In the genomic region with DNA sequence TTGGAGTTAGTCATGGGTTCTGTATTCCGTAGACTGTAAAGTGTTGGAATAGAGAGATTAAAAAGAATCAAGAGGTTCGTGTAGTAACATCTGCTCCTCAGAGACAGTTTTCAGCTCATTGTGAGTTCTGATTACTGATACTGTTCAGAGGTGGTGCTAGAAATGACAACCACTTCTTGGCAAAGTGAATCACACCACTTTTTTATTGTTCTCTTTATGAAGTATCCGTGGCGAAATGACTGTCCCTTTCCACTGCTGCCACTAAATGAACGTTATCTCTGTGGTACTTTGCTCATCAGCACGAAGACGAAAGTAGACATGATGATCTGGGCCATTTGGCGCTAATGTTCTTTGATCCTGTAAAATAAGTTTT, we compare ENCODE assay signal across 8 cellular contexts. TPM values are rescaled to one million over a fixed set of nuclear protein-coding genes. Genes with fewer than 3 reads are reported as not detected.
DNase-seq lines count a peak whose midpoint lies in the region; ATAC-seq and TF ChIP-seq lines count a peak whose summit lies in the region.

No MANE protein-coding gene starts in this region.

- TF ChIP-seq CTCF in WTC11 (IDR thresholded peaks at IDR 0.05) (no peak), stomach (IDR thresholded peaks at IDR 0.05) (no peak)

- intact Hi-C loops in stomach (cut with DNase I; ENCODE audit: low total_unique reads) = no loop called here

- POLR2A ChIA-PET in WTC11 (lab: Charles Lee) = no interaction called here

- H3K27me3 ChIP-seq in iPS DF 6.9 (ENCODE audit: control insufficient read depth, insufficient read depth, low read length) (no peaks in the 10 kb centered on the region), stomach (peaks cover 0 to 7% (median 0%) of the 10 kb centered on the region in 3 donors)

- no peak for DNase-seq in activated CD4-positive, CD25-positive, alpha-beta regulatory T cell treated with anti-CD3 and anti-CD28 coated beads, Interleukin-2, amount 50 U/mL, for 72 hours
- no peak for DNase-seq in WTC11 (ENCODE audit: low spot score)
- no peak for DNase-seq in iPS DF 6.9 (ENCODE audit: low read depth, low spot score)
- DNase-seq in stomach = no peak
- DNase-seq in cerebellum (ENCODE audit: low spot score) = no peak
- DNase-seq in NCI-H146 treated with DMSO at 0.1 percent for 48 hours (lab: John Stamatoyannopoulos, UW; ENCODE audit: unreplicated experiment) = no peak
- no peak for DNase-seq in C1 segment of cervical spinal cord (lab: John Stamatoyannopoulos, UW)

- no peaks in the 10 kb centered on the region for H3K4me1 ChIP-seq in iPS DF 6.9 (ENCODE audit: control insufficient read depth, insufficient read depth, low read length)
- peaks cover 0 to 29% (median 23%) of the 10 kb centered on the region in 4 donors for H3K4me1 ChIP-seq in stomach

- no peak for TF ChIP-seq POLR2A in stomach (IDR thresholded peaks at IDR 0.05)

- H3K9me3 Mint-ChIP-seq in WTC11 = peaks cover 15% of the 10 kb centered on the region

- no CpG with 5 or more reads among the region's 8 CpGs for WGBS in iPS DF 6.9 (ENCODE audit: insufficient coverage, insufficient read length)
- WGBS in stomach, 5 donors = 14 to 35% (median 22%) methylated on average over 8 of the region's 8 CpGs

- H3K4me3 Mint-ChIP-seq in WTC11 = peak overlapping the region; percentile 98

- no peaks in the 10 kb centered on the region for H3K9me3 ChIP-seq in iPS DF 6.9 (ENCODE audit: control insufficient read depth, insufficient read depth, low read length)
- H3K9me3 ChIP-seq in stomach = peaks cover 0 to 5% (median 0%) of the 10 kb centered on the region in 4 donors

- H3K4me1 Mint-ChIP-seq in WTC11 = peaks cover 25% of the 10 kb centered on the region

- ATAC-seq in activated CD4-positive, CD25-positive, alpha-beta regulatory T cell treated with anti-CD3 and anti-CD28 coated beads, Interleukin-2, amount 50 U/mL, for 24 hours = peak; percentile 63 to 64
- ATAC-seq in WTC11 = no peak

- H3K36me3 Mint-ChIP-seq in WTC11 = peaks cover 19% of the 10 kb centered on the region

- H3K36me3 ChIP-seq in iPS DF 6.9 (ENCODE audit: control insufficient read depth, insufficient read depth, low read length) (peaks cover 7% of the 10 kb centered on the region; the same call in 1 of the 2 replicates), stomach (peaks cover 0 to 28% (median 24%) of the 10 kb centered on the region in 4 donors)

- CTCF ChIA-PET in WTC11 (lab: Charles Lee) = interaction anchor here (1.8 kb wide), 1 partner anchor 10 kb away, joined by 16 read pairs; no protein-coding TSS in a partner anchor

- H3K27ac Mint-ChIP-seq in WTC11 = peak overlapping the region; percentile 95; the same call in 1 of the 2 replicates

- peak overlapping the region; percentile 93; the same call in 1 of the 2 replicates for H3K4me3 ChIP-seq in iPS DF 6.9 (ENCODE audit: low read length)
- H3K4me3 ChIP-seq in stomach = peak overlapping the region; percentile 72 to 95 (median 82)

- H3K27ac ChIP-seq in iPS DF 6.9 (ENCODE audit: low read length) = no peak overlapping the region
- H3K27ac ChIP-seq in stomach = peak overlapping the region in 2 of 5 donors; percentile 82 to 83

- peaks cover 11% of the 10 kb centered on the region for H3K27me3 Mint-ChIP-seq in WTC11 (ENCODE audit: low read depth)

- TF ChIP-seq EP300 in stomach (IDR thresholded peaks at IDR 0.05) = no peak

TF ChIP-seq in WTC11, 78 proteins besides CTCF, POLR2A, EP300 and RAD21:
- TF ChIP-seq NR2C2 (CRISPR knock-in tag; IDR thresholded peaks at IDR 0.05) (no peak), ZNF263 (CRISPR knock-in tag; IDR thresholded peaks at IDR 0.05; ENCODE audit: low read depth) (no peak), ZNF219 (CRISPR knock-in tag; IDR thresholded peaks at IDR 0.05; ENCODE audit: borderline replicate concordance) (no peak), KAT7 (CRISPR knock-in tag; IDR thresholded peaks at IDR 0.05; ENCODE audit: borderline replicate concordance) (no peak), ZNF121 (CRISPR knock-in tag; IDR thresholded peaks at IDR 0.05) (no peak), NR3C1 (CRISPR knock-in tag; conservative IDR thresholded peaks at IDR 0.05; ENCODE audit: low read depth) (no peak)
- TF ChIP-seq, protein P1, sequence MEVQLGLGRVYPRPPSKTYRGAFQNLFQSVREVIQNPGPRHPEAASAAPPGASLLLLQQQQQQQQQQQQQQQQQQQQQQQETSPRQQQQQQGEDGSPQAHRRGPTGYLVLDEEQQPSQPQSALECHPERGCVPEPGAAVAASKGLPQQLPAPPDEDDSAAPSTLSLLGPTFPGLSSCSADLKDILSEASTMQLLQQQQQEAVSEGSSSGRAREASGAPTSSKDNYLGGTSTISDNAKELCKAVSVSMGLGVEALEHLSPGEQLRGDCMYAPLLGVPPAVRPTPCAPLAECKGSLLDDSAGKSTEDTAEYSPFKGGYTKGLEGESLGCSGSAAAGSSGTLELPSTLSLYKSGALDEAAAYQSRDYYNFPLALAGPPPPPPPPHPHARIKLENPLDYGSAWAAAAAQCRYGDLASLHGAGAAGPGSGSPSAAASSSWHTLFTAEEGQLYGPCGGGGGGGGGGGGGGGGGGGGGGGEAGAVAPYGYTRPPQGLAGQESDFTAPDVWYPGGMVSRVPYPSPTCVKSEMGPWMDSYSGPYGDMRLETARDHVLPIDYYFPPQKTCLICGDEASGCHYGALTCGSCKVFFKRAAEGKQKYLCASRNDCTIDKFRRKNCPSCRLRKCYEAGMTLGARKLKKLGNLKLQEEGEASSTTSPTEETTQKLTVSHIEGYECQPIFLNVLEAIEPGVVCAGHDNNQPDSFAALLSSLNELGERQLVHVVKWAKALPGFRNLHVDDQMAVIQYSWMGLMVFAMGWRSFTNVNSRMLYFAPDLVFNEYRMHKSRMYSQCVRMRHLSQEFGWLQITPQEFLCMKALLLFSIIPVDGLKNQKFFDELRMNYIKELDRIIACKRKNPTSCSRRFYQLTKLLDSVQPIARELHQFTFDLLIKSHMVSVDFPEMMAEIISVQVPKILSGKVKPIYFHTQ (CRISPR knock-in tag; IDR thresholded peaks at IDR 0.05) = no peak
- TF ChIP-seq, protein P2, sequence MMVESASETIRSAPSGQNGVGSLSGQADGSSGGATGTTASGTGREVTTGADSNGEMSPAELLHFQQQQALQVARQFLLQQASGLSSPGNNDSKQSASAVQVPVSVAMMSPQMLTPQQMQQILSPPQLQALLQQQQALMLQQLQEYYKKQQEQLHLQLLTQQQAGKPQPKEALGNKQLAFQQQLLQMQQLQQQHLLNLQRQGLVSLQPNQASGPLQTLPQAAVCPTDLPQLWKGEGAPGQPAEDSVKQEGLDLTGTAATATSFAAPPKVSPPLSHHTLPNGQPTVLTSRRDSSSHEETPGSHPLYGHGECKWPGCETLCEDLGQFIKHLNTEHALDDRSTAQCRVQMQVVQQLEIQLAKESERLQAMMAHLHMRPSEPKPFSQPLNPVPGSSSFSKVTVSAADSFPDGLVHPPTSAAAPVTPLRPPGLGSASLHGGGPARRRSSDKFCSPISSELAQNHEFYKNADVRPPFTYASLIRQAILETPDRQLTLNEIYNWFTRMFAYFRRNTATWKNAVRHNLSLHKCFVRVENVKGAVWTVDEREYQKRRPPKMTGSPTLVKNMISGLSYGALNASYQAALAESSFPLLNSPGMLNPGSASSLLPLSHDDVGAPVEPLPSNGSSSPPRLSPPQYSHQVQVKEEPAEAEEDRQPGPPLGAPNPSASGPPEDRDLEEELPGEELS (CRISPR knock-in tag; IDR thresholded peaks at IDR 0.05) = no peak
- TF ChIP-seq, protein P3, sequence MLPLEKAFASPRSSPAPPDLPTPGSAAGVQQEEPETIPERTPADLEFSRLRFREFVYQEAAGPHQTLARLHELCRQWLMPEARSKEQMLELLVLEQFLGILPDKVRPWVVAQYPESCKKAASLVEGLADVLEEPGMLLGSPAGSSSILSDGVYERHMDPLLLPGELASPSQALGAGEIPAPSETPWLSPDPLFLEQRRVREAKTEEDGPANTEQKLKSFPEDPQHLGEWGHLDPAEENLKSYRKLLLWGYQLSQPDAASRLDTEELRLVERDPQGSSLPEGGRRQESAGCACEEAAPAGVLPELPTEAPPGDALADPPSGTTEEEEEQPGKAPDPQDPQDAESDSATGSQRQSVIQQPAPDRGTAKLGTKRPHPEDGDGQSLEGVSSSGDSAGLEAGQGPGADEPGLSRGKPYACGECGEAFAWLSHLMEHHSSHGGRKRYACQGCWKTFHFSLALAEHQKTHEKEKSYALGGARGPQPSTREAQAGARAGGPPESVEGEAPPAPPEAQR (CRISPR knock-in tag; IDR thresholded peaks at IDR 0.05) = no peak
- TF ChIP-seq, protein P4, sequence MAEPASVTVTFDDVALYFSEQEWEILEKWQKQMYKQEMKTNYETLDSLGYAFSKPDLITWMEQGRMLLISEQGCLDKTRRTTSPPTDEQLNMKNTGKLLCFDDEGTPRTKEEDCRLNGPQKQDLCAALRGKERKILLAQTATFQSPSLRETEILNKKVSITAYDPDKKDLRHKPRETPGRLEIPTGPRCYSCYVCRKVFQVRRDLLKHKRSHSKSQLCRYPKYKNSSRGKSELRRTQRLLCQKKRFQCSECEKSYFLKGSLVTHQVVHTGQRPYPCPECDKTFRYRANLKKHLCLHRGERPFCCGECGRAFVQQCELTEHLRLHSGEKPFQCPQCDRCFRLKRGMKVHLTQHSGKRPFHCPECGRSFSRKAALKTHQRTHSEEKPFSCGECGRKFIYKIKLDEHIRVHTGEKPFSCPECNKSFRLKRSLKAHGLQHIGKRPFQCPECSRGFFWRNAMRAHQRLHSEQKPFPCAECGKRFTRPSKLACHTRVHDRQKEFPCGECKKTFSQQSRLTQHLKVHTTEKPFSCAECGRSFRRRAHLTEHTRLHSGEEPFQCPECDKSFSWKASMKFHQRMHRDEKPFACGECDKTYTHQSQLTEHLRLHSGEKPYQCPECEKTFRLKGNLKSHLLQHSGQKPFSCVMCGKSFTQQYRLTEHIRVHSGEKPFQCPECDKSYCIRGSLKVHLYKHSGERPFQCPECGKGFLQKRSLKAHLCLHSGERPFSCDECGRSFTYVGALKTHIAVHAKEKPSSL (CRISPR knock-in tag; conservative IDR thresholded peaks at IDR 0.05) = no peak

RNA-seq across cellular contexts. Expression of a gene that starts 0.9 kb away (rescaled TPM):
- 50.3 to 56.4 TPM (median 53.0 TPM) in 3 replicates for total RNA-seq in WTC11 (2021)
- 10 to 100 TPM in 4 of 5 donors, 1 to 10 TPM in 1; 8.8 to 53.4 (median 19.2) TPM for total RNA-seq in stomach
- 10 to 100 TPM; 28.9 to 33.9 (median 32.3) TPM for polyA plus RNA-seq in stomach
- total RNA-seq in cerebellum = 51.4 TPM

RNA-seq across cellular contexts. Expression of a gene that starts 14.8 kb away (rescaled TPM):
- 8.9 to 11.2 TPM (median 9.3 TPM) in 3 replicates for total RNA-seq in WTC11 (2021)
- 1 to 10 TPM in 3 of 5 donors, not detected in 2; 3.0 to 7.1 (median 5.5) TPM for total RNA-seq in stomach
- under 1 TPM; 0.28 to 0.56 (median 0.31) TPM for polyA plus RNA-seq in stomach
- total RNA-seq in cerebellum = 2.2 TPM

RNA-seq across cellular contexts. Expression of a gene that starts 48.3 kb away (rescaled TPM):
- total RNA-seq in WTC11 (2021) = not detected in 3 replicates
- 1 to 10 TPM in 1 of 5 donors, under 1 TPM in 1, not detected in 3; 0.87 to 1.5 TPM for total RNA-seq in stomach
- 10 to 100 TPM in 1 of 3 donors, 1 to 10 TPM in 1, under 1 TPM in 1; 0.73 to 12.5 (median 1.7) TPM for polyA plus RNA-seq in stomach
- not detected for total RNA-seq in cerebellum
